ENCODE assay signal across 14 cellular contexts in the genomic region with DNA sequence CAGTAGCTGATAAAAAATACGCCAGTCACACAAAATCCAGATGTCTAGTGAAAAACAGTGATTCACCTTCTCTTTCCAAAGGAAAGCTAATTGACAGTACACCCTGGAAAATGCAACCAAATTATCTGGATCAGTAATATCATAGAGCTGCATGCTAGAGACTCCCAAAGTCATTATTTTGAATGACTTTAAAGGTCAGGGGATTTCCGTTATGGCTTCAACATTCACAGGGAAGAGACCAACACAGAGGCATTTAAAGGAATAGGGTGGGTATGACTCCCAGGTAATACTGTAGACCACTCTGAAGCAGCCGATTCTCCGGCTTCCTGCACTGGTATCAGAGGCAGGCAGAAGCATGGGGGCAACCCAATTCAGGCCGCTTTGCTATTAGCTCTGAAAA.
DNase-seq lines count a peak whose midpoint lies in the region; ATAC-seq and TF ChIP-seq lines count a peak whose summit lies in the region.
"Had no signal": no experiment of that assay in that cellular context is flagged by ENCODE, and none has a peak within 500 bp of the region (broad histone marks: within the 10 kb centered on the region; RNA-seq: fewer than 3 reads in every experiment).

No MANE protein-coding gene starts in this region.

- no peak for TF ChIP-seq CTCF in Caco-2 (IDR thresholded peaks at IDR 0.05; ENCODE audit: insufficient read depth in 1 of 2, low read depth in 1 of 2, low read length in 1 of 2, severe bottlenecking in 1 of 2, unreplicated experiment in 1 of 2)
- no peak for TF ChIP-seq CTCF in Calu3 (IDR thresholded peaks at IDR 0.05; ENCODE audit: unreplicated experiment)
- TF ChIP-seq CTCF in lower lobe of right lung (IDR thresholded peaks at IDR 0.05): no peak
- TF ChIP-seq CTCF in type B pancreatic cell (conservative IDR thresholded peaks at IDR 0.05): no peak

- H3K27ac Mint-ChIP-seq in Caco-2 (ENCODE audit: unreplicated experiment): peak overlapping the region; percentile 48
- H3K27ac Mint-ChIP-seq in Calu3 (ENCODE audit: unreplicated experiment): peak overlapping the region; percentile 98
- H3K27ac Mint-ChIP-seq in type B pancreatic cell: peak overlapping the region; percentile 100
- H3K27ac Mint-ChIP-seq: CD4-positive, alpha-beta T cell had no signal

- CTCF ChIA-PET in Caco-2 (lab: Charles Lee) (no interaction called here), Calu3 (lab: Charles Lee) (interaction anchor here (1.1 kb wide), 1 partner anchor 17 kb away, joined by 3 read pairs; no protein-coding TSS in a partner anchor)

- POLR2A ChIA-PET in Caco-2 (lab: Charles Lee): interaction anchor here (0.7 kb wide), 1 partner anchor 15 kb away, joined by 3 read pairs; no protein-coding TSS in a partner anchor

- no peaks in the 10 kb centered on the region for H3K9me3 Mint-ChIP-seq in Caco-2 (ENCODE audit: unreplicated experiment)
- H3K9me3 Mint-ChIP-seq in Calu3 (ENCODE audit: low read depth, unreplicated experiment): no peaks in the 10 kb centered on the region
- H3K9me3 Mint-ChIP-seq in type B pancreatic cell: no peaks in the 10 kb centered on the region
- H3K9me3 Mint-ChIP-seq: CD4-positive, alpha-beta T cell; H9 had no signal

- ATAC-seq in lower lobe of right lung (no peak), HG02763 (IDR thresholded peaks at IDR 0.05; ENCODE audit: unreplicated experiment) (no peak)

- H3K4me3 ChIP-seq in Caco-2 (ENCODE audit: low read depth, low read length) (no peak overlapping the region), lower lobe of right lung (no peak overlapping the region)

- H3K4me1 ChIP-seq in Caco-2 (peaks cover 36% of the 10 kb centered on the region), lower lobe of right lung (peaks cover 5% of the 10 kb centered on the region)

- H3K36me3 ChIP-seq in Caco-2 (ENCODE audit: control insufficient read depth, insufficient read depth, low read length): no peaks in the 10 kb centered on the region
- H3K36me3 ChIP-seq in lower lobe of right lung: no peaks in the 10 kb centered on the region

- H3K4me1 Mint-ChIP-seq in Caco-2 (ENCODE audit: low read depth, unreplicated experiment) (peaks cover 29% of the 10 kb centered on the region), Calu3 (ENCODE audit: low read depth, unreplicated experiment) (peaks cover 30% of the 10 kb centered on the region), type B pancreatic cell (ENCODE audit: unreplicated experiment) (no peaks in the 10 kb centered on the region)

- H3K27me3 ChIP-seq in Caco-2 (replicated peaks; ENCODE audit: control insufficient read depth, insufficient read depth, low read length) (no peaks in the 10 kb centered on the region), lower lobe of right lung (ENCODE audit: low read depth) (no peaks in the 10 kb centered on the region)

- BruUV-seq in Caco-2 (replicated peaks; lab: Mats Ljungman, UMichigan) (no TSS peak), Calu3 (replicated peaks; lab: Mats Ljungman, UMichigan) (no TSS peak)

- peak overlapping the region; percentile 14 for H3K27ac ChIP-seq in lower lobe of right lung
- H3K27ac ChIP-seq: C4-2B, HL-60 had no signal

- H3K4me3 Mint-ChIP-seq in Caco-2 (ENCODE audit: unreplicated experiment) (no peak overlapping the region), Calu3 (ENCODE audit: low read depth, unreplicated experiment) (no peak overlapping the region), type B pancreatic cell (no peak overlapping the region)
- H3K4me3 Mint-ChIP-seq: CD4-positive, alpha-beta T cell; H9 had no signal

- H3K27me3 Mint-ChIP-seq in Caco-2 (ENCODE audit: insufficient read depth, unreplicated experiment) (no peaks in the 10 kb centered on the region), Calu3 (ENCODE audit: unreplicated experiment) (no peaks in the 10 kb centered on the region), type B pancreatic cell (no peaks in the 10 kb centered on the region)

- no peak for DNase-seq in Caco-2
- no peak for DNase-seq in Calu3
- no peak for DNase-seq in lower lobe of right lung
- no peak for DNase-seq in type B pancreatic cell (ENCODE audit: extremely low spot score, unreplicated experiment)
- no peak for DNase-seq in AML-193 (lab: John Stamatoyannopoulos, UW)
- DNase-seq in stimulated activated CD4-positive, alpha-beta T cell treated with anti-CD3 and anti-CD28 coated beads, Interleukin-2, amount 100 ng/mL, for 48 hours: no peak
- DNase-seq: ACHN; CD4-positive, alpha-beta T cell; DMS79 treated with DMSO at 0.1 percent for 48 hours; GF-D8; H9 had no signal

- H3K36me3 Mint-ChIP-seq in Caco-2 (ENCODE audit: insufficient read depth, unreplicated experiment) (peaks cover 16% of the 10 kb centered on the region), Calu3 (ENCODE audit: insufficient read depth, unreplicated experiment) (peaks cover 11% of the 10 kb centered on the region), type B pancreatic cell (no peaks in the 10 kb centered on the region)

- H3K9me3 ChIP-seq in Caco-2: no peaks in the 10 kb centered on the region
- H3K9me3 ChIP-seq in lower lobe of right lung: no peaks in the 10 kb centered on the region

- intact Hi-C loops in Caco-2 (cut with micrococcal nuclease; ENCODE audit: unreplicated experiment) (no loop called here), Calu3 (cut with micrococcal nuclease; ENCODE audit: unreplicated experiment) (no loop called here), lower lobe of right lung (cut with DNase I) (no loop called here)

Comparison
In these comparisons a context has a peak if more than half of its experiments do, and no peak if none do; other contexts are left out.
1. H3K27ac Mint-ChIP-seq: peak in every context shown above with its lines; median percentile 100 in type B pancreatic cell; 98 in Calu3; 48 in Caco-2.